17 cellular contexts compared by ENCODE assay signal in the genomic region with DNA sequence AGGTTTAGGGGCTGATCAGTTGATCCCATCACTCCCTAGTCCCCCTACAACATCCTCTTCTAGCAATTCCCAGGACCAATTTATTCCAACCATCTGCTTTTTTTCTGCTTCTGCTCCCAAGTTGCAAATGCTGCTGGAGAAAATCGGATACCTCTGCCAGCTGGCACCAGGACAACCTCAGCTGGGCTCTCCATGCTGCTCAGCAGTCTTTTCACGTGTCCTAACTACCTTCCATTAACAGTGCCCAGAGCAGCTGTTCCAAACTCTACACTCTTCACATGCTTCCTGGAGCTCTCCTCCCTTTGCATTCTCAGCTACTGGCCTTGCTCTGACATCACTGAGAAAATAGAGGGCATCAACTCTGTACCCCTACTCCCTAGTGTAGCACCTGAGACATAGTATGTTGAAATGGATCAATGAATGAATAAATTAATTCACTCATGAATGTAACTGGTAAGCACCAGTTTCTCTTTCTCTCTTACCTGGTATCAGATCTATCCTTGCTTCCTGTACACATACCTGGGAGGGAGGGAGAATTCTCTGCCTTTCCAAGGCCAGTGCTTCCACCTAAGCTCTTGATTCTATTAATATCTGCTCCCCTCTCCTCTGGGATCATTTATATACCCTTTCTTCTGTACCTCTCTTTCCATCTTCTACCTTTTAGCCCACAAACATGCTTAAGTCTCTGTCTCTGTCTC.
DNase-seq lines count a peak whose midpoint lies in the region; ATAC-seq lines count a peak whose summit lies in the region.
"Had no signal": no experiment of that assay in that cellular context is flagged by ENCODE, and none has a peak within 500 bp of the region (broad histone marks: within the 10 kb centered on the region; RNA-seq: fewer than 3 reads in every experiment).

No MANE protein-coding gene starts in this region.

- ATAC-seq in HG02884 (IDR thresholded peaks at IDR 0.05; ENCODE audit: unreplicated experiment) = no peak
- ATAC-seq: psoas muscle had no signal

- DNase-seq in D341Med (ENCODE audit: low spot score) (peak; percentile 41), NCI-H1694 treated with DMSO at 0.1 percent for 48 hours (lab: John Stamatoyannopoulos, UW) (peak; percentile 96), anterior cingulate cortex (lab: John Stamatoyannopoulos, UW) (peak in 54 of 58 donors; percentile 5 to 84 (median 44)), medulla oblongata (ENCODE audit: extremely low spot score) (peak; percentile 53), SW480 (ENCODE audit: low spot score) (no peak), glomerular visceral epithelial cell (ENCODE audit: extremely low spot score) (no peak)
- no peak for DNase-seq in stimulated activated CD8-positive, alpha-beta memory T cell treated with anti-CD3 and anti-CD28 coated beads, Interleukin-4, amount 100 ng/mL, for 48 hours
- DNase-seq: activated CD4-positive, alpha-beta T cell treated with anti-CD3 and anti-CD28 coated beads, Interleukin-2, amount 50 U/mL, for 1 hour; activated T-cell treated with anti-CD3 and anti-CD28 coated beads, Interleukin-2, amount 50 U/mL, for 72 hours; amniotic stem cell; dermis blood vessel endothelial cell; EL; NCI-H1930; stimulated activated CD4-positive, alpha-beta T cell treated with anti-CD3 and anti-CD28 coated beads, Interleukin-1b, Interleukin-23, amount 100 ng/mL, for 48 hours; uterus had no signal

Comparison
In these comparisons a context has a peak if more than half of its experiments do, and no peak if none do; other contexts are left out.
1. DNase-seq: peak in D341Med (single experiment), NCI-H1694 treated with DMSO at 0.1 percent for 48 hours (single experiment), anterior cingulate cortex (54 of 58) and medulla oblongata (single experiment); none in SW480 (single experiment), glomerular visceral epithelial cell (single experiment) and stimulated activated CD8-positive, alpha-beta memory T cell treated with anti-CD3 and anti-CD28 coated beads, Interleukin-4, amount 100 ng/mL, for 48 hours (single experiment).